Comparison of ENCODE assay signal across 14 cellular contexts in genomic region chr12:15336772-15337553, GRCh38. TPM values are rescaled to one million over a fixed set of nuclear protein-coding genes. Genes with fewer than 3 reads are reported as not detected.
A peak's percentile ranks its signal among the peaks of the same experiment; 100 is the strongest.
DNase-seq lines count a peak whose midpoint lies in the region; ATAC-seq, FAIRE-seq and TF ChIP-seq lines count a peak whose summit lies in the region.
"Had no signal": no experiment of that assay in that cellular context is flagged by ENCODE, and none has a peak within 500 bp of the region (broad histone marks: within the 10 kb centered on the region; RNA-seq: fewer than 3 reads in every experiment).

No MANE protein-coding gene starts in this region.

- H2AFZ ChIP-seq in keratinocyte (ENCODE audit: control insufficient read depth, low read length) = peak overlapping the region; percentile 27

- H3K27me3 ChIP-seq in brain microvascular endothelial cell (replicated peaks) = no peaks in the 10 kb centered on the region
- H3K27me3 ChIP-seq in keratinocyte (ENCODE audit: control insufficient read depth, extremely low read depth, insufficient read depth, low read length) = no peaks in the 10 kb centered on the region
- H3K27me3 ChIP-seq: transverse colon had no signal

- H3K27ac ChIP-seq in A549 (peak overlapping the region; percentile 24 to 58; a peak in 5 of 6 replicates), brain microvascular endothelial cell (no peak overlapping the region), keratinocyte (ENCODE audit: control insufficient read depth, insufficient read depth, low read length) (no peak overlapping the region)
- H3K27ac ChIP-seq: transverse colon had no signal

- WGBS in A549 (ENCODE audit: missing lambda C conversion rate) = 7% methylated on average over 9 of the region's 9 CpGs

- TF ChIP-seq CTCF in A549 (IDR thresholded peaks at IDR 0.05) (no peak), brain microvascular endothelial cell (IDR thresholded peaks at IDR 0.05; ENCODE audit: low read depth, low read length, missing control alignments) (no peak), keratinocyte (optimal IDR thresholded peaks at IDR 0.05 in 1 of 3, IDR thresholded peaks at IDR 0.05 in 1 of 3, conservative IDR thresholded peaks at IDR 0.05 in 1 of 3; ENCODE audit: extremely low read depth in 1 of 3, insufficient read depth in 2 of 3, low read length in 3 of 3) (no peak)

- H3K9me1 ChIP-seq in keratinocyte (ENCODE audit: control insufficient read depth, extremely low read depth, insufficient read depth, low read length) = no peaks in the 10 kb centered on the region

- FAIRE-seq in A549 (lab: Jason Lieb, UNC) (peak; percentile 83), keratinocyte (lab: Jason Lieb, UNC) (peak; percentile 71)

- peaks cover 8 to 47% (median 12%) of the 10 kb centered on the region in 5 donors for H3K27me3 Mint-ChIP-seq in naive thymus-derived CD8-positive, alpha-beta T cell

- H3K4me1 Mint-ChIP-seq in naive thymus-derived CD8-positive, alpha-beta T cell = no peaks in the 10 kb centered on the region

- ATAC-seq in A549 = peak; percentile 76 to 88
- ATAC-seq in naive thymus-derived CD8-positive, alpha-beta T cell = no peak
- no peak for ATAC-seq in HG03342 (IDR thresholded peaks at IDR 0.05; ENCODE audit: unreplicated experiment)
- ATAC-seq in HG03045 (IDR thresholded peaks at IDR 0.05; ENCODE audit: unreplicated experiment) = no peak
- ATAC-seq: mucosa of descending colon, sciatic nerve had no signal

- CTCF ChIA-PET in A549 (lab: Yijun Ruan, JAX) = no interaction called here

- in situ Hi-C loops in brain microvascular endothelial cell (cut with HindIII; ENCODE audit: low pct_ligation_motif_present, low sequenced_read_pairs) = no loop called here

- no peak for TF ChIP-seq RAD21 in A549 (conservative IDR thresholded peaks at IDR 0.05 in 1 of 2, IDR thresholded peaks at IDR 0.05 in 1 of 2)

- H3K79me2 ChIP-seq in keratinocyte (ENCODE audit: control insufficient read depth, insufficient read depth, low read length) = no peaks in the 10 kb centered on the region

- no peaks in the 10 kb centered on the region for H3K36me3 Mint-ChIP-seq in naive thymus-derived CD8-positive, alpha-beta T cell
- H3K36me3 Mint-ChIP-seq: activated naive CD8-positive, alpha-beta T cell had no signal

- no peak for TF ChIP-seq EP300 in A549 (IDR thresholded peaks at IDR 0.05)

- DNase-seq in A549 (ENCODE audit: low read depth in 1 of 2, low spot score in 1 of 2) = peak in 1 of 2 experiments; percentile 30
- DNase-seq in HK-2 (ENCODE audit: unreplicated experiment) = peak; percentile 51
- peak; percentile 56 for DNase-seq in brain microvascular endothelial cell
- DNase-seq in keratinocyte (ENCODE audit: low read depth, low spot score) = peak; percentile 32
- DNase-seq in naive thymus-derived CD8-positive, alpha-beta T cell = no peak
- no peak for DNase-seq in stimulated activated CD8-positive, alpha-beta memory T cell treated with anti-CD3 and anti-CD28 coated beads, Interleukin-4, amount 100 ng/mL, for 48 hours
- DNase-seq: mucosa of descending colon, MV-4-11, NCI-H446, transverse colon had no signal

- H3K4me1 ChIP-seq in A549 = peaks cover 14% of the 10 kb centered on the region
- peaks cover 6% of the 10 kb centered on the region for H3K4me1 ChIP-seq in keratinocyte (ENCODE audit: control insufficient read depth, extremely low read depth, insufficient read depth, low read length)
- H3K4me1 ChIP-seq: transverse colon had no signal

- TF ChIP-seq POLR2A in A549 (IDR thresholded peaks at IDR 0.05; ENCODE audit: low read length) = no peak

- dilution Hi-C loops in keratinocyte (cut with MboI; ENCODE audit: extremely low pct_ligation_motif_present, low sequenced_read_pairs) = no loop called here

- H3K9me3 Mint-ChIP-seq in naive thymus-derived CD8-positive, alpha-beta T cell = no peaks in the 10 kb centered on the region

- H3K4me3 Mint-ChIP-seq in naive thymus-derived CD8-positive, alpha-beta T cell = no peak overlapping the region
- H3K4me3 Mint-ChIP-seq: activated naive CD8-positive, alpha-beta T cell had no signal

- H3K27ac Mint-ChIP-seq in naive thymus-derived CD8-positive, alpha-beta T cell = no peak overlapping the region
- H3K27ac Mint-ChIP-seq: activated naive CD8-positive, alpha-beta T cell had no signal

- no peaks in the 10 kb centered on the region for H3K36me3 ChIP-seq in brain microvascular endothelial cell (replicated peaks)
- H3K36me3 ChIP-seq in keratinocyte (ENCODE audit: control insufficient read depth in 2 of 2, extremely low read depth in 1 of 2, insufficient read depth in 2 of 2, low read length in 2 of 2) = no peaks in the 10 kb centered on the region
- H3K36me3 ChIP-seq: transverse colon had no signal

- POLR2A ChIA-PET in A549 (lab: Yijun Ruan, JAX) = no interaction called here
- POLR2A ChIA-PET in naive thymus-derived CD8-positive, alpha-beta T cell (lab: Charles Lee) = no interaction called here

- no peaks in the 10 kb centered on the region for H4K20me1 ChIP-seq in keratinocyte (ENCODE audit: control insufficient read depth, extremely low read depth, insufficient read depth, low read length)

- H3K4me3 ChIP-seq in A549 (no peak overlapping the region), brain microvascular endothelial cell (ENCODE audit: low read depth, low read length) (no peak overlapping the region), keratinocyte (ENCODE audit: control insufficient read depth in 2 of 3, extremely low read depth in 1 of 3, insufficient read depth in 2 of 3, low read depth in 1 of 3, low read length in 3 of 3) (no peak overlapping the region)
- H3K4me3 ChIP-seq: mucosa of descending colon, transverse colon had no signal

- H3K9ac ChIP-seq in keratinocyte (ENCODE audit: control insufficient read depth, extremely low read depth, insufficient read depth, low read length) = no peak overlapping the region

- H3K9me3 ChIP-seq in A549 (no peaks in the 10 kb centered on the region), keratinocyte (ENCODE audit: control insufficient read depth, low read depth, low read length) (no peaks in the 10 kb centered on the region)
- H3K9me3 ChIP-seq: mucosa of descending colon, transverse colon had no signal

- H3K4me2 ChIP-seq in A549 = peak overlapping the region; percentile 48
- peak overlapping the region; percentile 23 for H3K4me2 ChIP-seq in keratinocyte (ENCODE audit: control insufficient read depth, extremely low read depth, insufficient read depth, low read depth, low read length)

TF ChIP-seq in A549, 52 proteins besides CTCF, POLR2A, EP300 and RAD21 (continues in another document):
- TF ChIP-seq NPAS2 (CRISPR knock-in tag; IDR thresholded peaks at IDR 0.05; ENCODE audit: borderline replicate concordance) (no peak), MAX (IDR thresholded peaks at IDR 0.05) (no peak), HDAC2 (IDR thresholded peaks at IDR 0.05) (no peak), ZC3H11A (IDR thresholded peaks at IDR 0.05) (no peak), CHD2 (IDR thresholded peaks at IDR 0.05; ENCODE audit: low read length, partially characterized antibody) (no peak), FOXS1 (CRISPR knock-in tag; IDR thresholded peaks at IDR 0.05) (no peak), CEBPB (IDR thresholded peaks at IDR 0.05) (peak in 1 of 2 experiments; percentile 19; a peak in 1 of 4 replicates), FOSB (CRISPR knock-in tag; IDR thresholded peaks at IDR 0.05) (no peak), CBX2 (IDR thresholded peaks at IDR 0.05; ENCODE audit: borderline replicate concordance, low read depth) (no peak), FOSL2 (IDR thresholded peaks at IDR 0.05) (peak; percentile 41; the same call in 1 of the 2 replicates), FOSL2 (CRISPR knock-in tag; IDR thresholded peaks at IDR 0.05) (peak; percentile 64), MAFK (IDR thresholded peaks at IDR 0.05; ENCODE audit: partially characterized antibody) (no peak), HOXB5 (CRISPR knock-in tag; IDR thresholded peaks at IDR 0.05) (no peak), TP53 (CRISPR knock-in tag; IDR thresholded peaks at IDR 0.05) (no peak), NFE2L2 (conservative IDR thresholded peaks at IDR 0.05; ENCODE audit: low read length) (no peak), HOXB13 (CRISPR knock-in tag; IDR thresholded peaks at IDR 0.05; ENCODE audit: low read depth) (no peak), ZSCAN20 (CRISPR knock-in tag; IDR thresholded peaks at IDR 0.05) (no peak), RCOR1 (IDR thresholded peaks at IDR 0.05; ENCODE audit: low read depth, low read length) (no peak), RNF2 (IDR thresholded peaks at IDR 0.05; ENCODE audit: borderline replicate concordance, low read depth) (no peak), KDM1A (IDR thresholded peaks at IDR 0.05; ENCODE audit: low read depth) (no peak), NR3C1 (IDR thresholded peaks at IDR 0.05) (no peak), RARB (CRISPR knock-in tag; IDR thresholded peaks at IDR 0.05) (no peak), ESRRA (IDR thresholded peaks at IDR 0.05; ENCODE audit: borderline replicate concordance, low read length) (no peak), JUNB (IDR thresholded peaks at IDR 0.05) (peak; percentile 72)

RNA-seq across cellular contexts. Expression of gene PTPRO, which starts 14.7 kb away (rescaled TPM):
- polyA plus RNA-seq in A549 (2011; rRNA removed) = 0.04 TPM in 1 of 2 replicates, not detected in the other
- not detected in 2 replicates for polyA plus RNA-seq in A549 (2012; cell fraction: cytosol; rRNA removed)
- polyA plus RNA-seq in A549 (2012; cell fraction: nucleus; rRNA removed) = not detected in 2 replicates
- polyA plus RNA-seq in A549 (2017; fragmentation: RNase III; extraction: RNeasy Plus Mini Kit Qiagen cat#74134 plus additional on column Dnase treatment) = 0.04 TPM in 1 of 3 replicates, not detected in the others
- polyA minus RNA-seq in A549 (2011; rRNA and poly(A)+ RNA removed) = 0.50 TPM in 1 of 2 replicates, not detected in the other
- 0.10 to 0.17 TPM (median 0.14 TPM) in 3 replicates for polyA plus RNA-seq in keratinocyte
- polyA plus RNA-seq in keratinocyte (2011; ENCODE audit: low read depth) = not detected
- 0.04 and 0.15 TPM in 2 replicates for polyA plus RNA-seq in keratinocyte (2011; cell fraction: cytosol; rRNA removed)
- polyA plus RNA-seq in keratinocyte (2011; cell fraction: nucleus; rRNA removed) = 0.12 and 0.39 TPM in 2 replicates
- 0.06 and 0.13 TPM in 2 replicates for polyA plus RNA-seq in keratinocyte (2012; ENCODE audit: low replicate concordance)
- 0.10 to 0.35 TPM in 2 of 3 replicates, not detected in the other for polyA minus RNA-seq in keratinocyte
- polyA minus RNA-seq in keratinocyte (2011; cell fraction: cytosol; rRNA and poly(A)+ RNA removed) = not detected
- 0.21 and 0.62 TPM in 2 replicates for polyA minus RNA-seq in keratinocyte (2011; cell fraction: nucleus; rRNA and poly(A)+ RNA removed)
- 1 to 10 TPM; 2.4 to 4.4 TPM for total RNA-seq in naive thymus-derived CD8-positive, alpha-beta T cell
- polyA plus RNA-seq in naive thymus-derived CD8-positive, alpha-beta T cell = under 1 TPM; 0.56 to 0.88 (median 0.80) TPM

Comparison
In these comparisons a context has a peak if more than half of its experiments do, and no peak if none do; other contexts are left out.
1. ATAC-seq: peak in A549 (2 of 2); none in naive thymus-derived CD8-positive, alpha-beta T cell (0 of 2), HG03342 (single experiment) and HG03045 (single experiment).
2. DNase-seq: peak in HK-2 (single experiment), brain microvascular endothelial cell (single experiment) and keratinocyte (single experiment); none in naive thymus-derived CD8-positive, alpha-beta T cell (0 of 10) and stimulated activated CD8-positive, alpha-beta memory T cell treated with anti-CD3 and anti-CD28 coated beads, Interleukin-4, amount 100 ng/mL, for 48 hours (single experiment).
3. H3K27ac ChIP-seq: peak in A549 (2 of 2); none in brain microvascular endothelial cell (single experiment) and keratinocyte (single experiment).